ENCODE assay signal across 24 cellular contexts in genomic region chr22:35609761-35610160, GRCh38. TPM values are rescaled to one million over a fixed set of nuclear protein-coding genes. Genes with fewer than 3 reads are reported as not detected.
"Had no signal": no experiment of that assay in that cellular context is flagged by ENCODE, and none has a peak within 500 bp of the region (broad histone marks: within the 10 kb centered on the region; RNA-seq: fewer than 3 reads in every experiment).

No MANE protein-coding gene starts in this region.

- H3K36me3 ChIP-seq: ascending aorta had no signal

- ATAC-seq: activated CD8-positive, alpha-beta memory T cell treated with anti-CD3 and anti-CD28 coated beads, Interleukin-2, amount 10 ng/mL, durations not matched to agents 7 days and 5 days; body of pancreas; T-helper 17 cell had no signal

- DNase-seq: activated B cell treated with CpG ODN at 0.5 μM for 24 hours; activated CD4-positive, alpha-beta T cell treated with anti-CD3 and anti-CD28 coated beads for 1 hour; activated CD4-positive, alpha-beta T cell treated with anti-CD3 and anti-CD28 coated beads, Interleukin-2, amount 10 ng/mL, durations not matched to agents 24 days and 14 days; activated CD4-positive, alpha-beta T cell treated with anti-CD3 and anti-CD28 coated beads, Interleukin-2, amount 50 U/mL, for 48 hours; activated CD8-positive, alpha-beta memory T cell treated with anti-CD3 and anti-CD28 coated beads, Interleukin-2, amount 10 ng/mL, durations not matched to agents 7 days and 5 days; activated effector memory CD4-positive, alpha-beta T cell treated with Interleukin-2 at 50 U/mL for 16 hours; activated naive CD4-positive, alpha-beta T cell; activated T-cell treated with anti-CD3 and anti-CD28 coated beads, Interleukin-2, amount 50 U/mL, for 24 hours; amniotic stem cell; body of pancreas; MM.1S; NCI-H1105; NCI-H1436; NCI-H187 treated with DMSO at 0.1 percent for 48 hours; NCI-H2081 treated with DMSO at 0.1 percent for 48 hours; NCI-H446 treated with DMSO at 0.1 percent for 48 hours; NCI-H526; NCI-H774; NK-92 treated with Interleukin-12 subunit alpha and Interleukin-12 subunit beta, amount 100 ng/mL, for 24 hours; SIG-M5; T-helper 17 cell; T-helper 9 cell had no signal

- H3K27ac ChIP-seq: ascending aorta, body of pancreas had no signal

- H3K4me3 ChIP-seq: ascending aorta, body of pancreas had no signal

- H3K27me3 ChIP-seq: ascending aorta, body of pancreas had no signal

- H3K9me3 ChIP-seq: ascending aorta, body of pancreas had no signal

RNA-seq across cellular contexts. Expression of gene MB, which starts 7.4 kb away (rescaled TPM):
- total RNA-seq: activated B cell treated with CpG ODN at 0.5 μM for 24 hours, ascending aorta, bronchial epithelial cell, T-helper 17 cell had no signal
